Comparison of ENCODE assay signal across 16 cellular contexts in genomic region chr1:22627331-22627730, GRCh38. TPM values are rescaled to one million over a fixed set of nuclear protein-coding genes. Genes with fewer than 3 reads are reported as not detected.
"Had no signal": no experiment of that assay in that cellular context is flagged by ENCODE, and none has a peak within 500 bp of the region (broad histone marks: within the 10 kb centered on the region; RNA-seq: fewer than 3 reads in every experiment).

No MANE protein-coding gene starts in this region.

- FAIRE-seq: endothelial cell of umbilical vein had no signal

- DNase-seq: activated CD4-positive, alpha-beta T cell treated with anti-CD3 and anti-CD28 coated beads, Interleukin-2, amount 50 U/mL, for 4 hours; activated gamma-delta T cell; activated T-cell treated with anti-CD3 and anti-CD28 coated beads, Interleukin-2, amount 50 U/mL, for 72 hours; dermis blood vessel endothelial cell; effector memory CD4-positive, alpha-beta T cell; mesenchymal stem cell; naive thymus-derived CD4-positive, alpha-beta T cell; stimulated activated CD4-positive, alpha-beta T cell treated with anti-CD3 and anti-CD28 coated beads, Interleukin-12 subunit alpha, Interleukin-12 subunit beta, amount 100 ng/mL, for 4 hours; stimulated activated CD4-positive, alpha-beta T cell treated with anti-CD3 and anti-CD28 coated beads, Interleukin-1b, Interleukin-23, amount 100 ng/mL, for 48 hours; stimulated activated CD8-positive, alpha-beta memory T cell treated with anti-CD3 and anti-CD28 coated beads, Interleukin-4, amount 100 ng/mL, for 48 hours; stimulated activated naive CD4-positive, alpha-beta T cell; upper lobe of right lung had no signal

RNA-seq across cellular contexts. Expression of gene C1QA, which starts 9.1 kb away (rescaled TPM):
- total RNA-seq: activated CD8-positive, alpha-beta memory T cell treated with anti-CD3 and anti-CD28 coated beads for 36 hours; activated T-cell treated with anti-CD3 and anti-CD28 coated beads, Interleukin-2, amount 50 U/mL, for 72 hours; dermis blood vessel endothelial cell; endothelial cell of umbilical vein; glomerular endothelial cell; osteocyte had no signal

RNA-seq across cellular contexts. Expression of gene C1QC, which starts 16.1 kb away (rescaled TPM):
- total RNA-seq: activated CD8-positive, alpha-beta memory T cell treated with anti-CD3 and anti-CD28 coated beads for 36 hours; activated T-cell treated with anti-CD3 and anti-CD28 coated beads, Interleukin-2, amount 50 U/mL, for 72 hours; dermis blood vessel endothelial cell; endothelial cell of umbilical vein; glomerular endothelial cell; osteocyte had no signal

RNA-seq across cellular contexts. Expression of gene C1QB, which starts 25.7 kb away (rescaled TPM):
- total RNA-seq: activated CD8-positive, alpha-beta memory T cell treated with anti-CD3 and anti-CD28 coated beads for 36 hours; activated T-cell treated with anti-CD3 and anti-CD28 coated beads, Interleukin-2, amount 50 U/mL, for 72 hours; dermis blood vessel endothelial cell; endothelial cell of umbilical vein; glomerular endothelial cell; osteocyte had no signal
